In genomic region chr2:36965751-36966369, GRCh38 we compare ENCODE assay signal across 8 cellular contexts. TPM values are rescaled to one million over a fixed set of nuclear protein-coding genes. Genes with fewer than 3 reads are reported as not detected.
DNase-seq lines count a peak whose midpoint lies in the region; ATAC-seq and TF ChIP-seq lines count a peak whose summit lies in the region.

No MANE protein-coding gene starts in this region.

- TF ChIP-seq EP300 in upper lobe of left lung (IDR thresholded peaks at IDR 0.05), result no peak

- H3K36me3 ChIP-seq in neuron (ENCODE audit: insufficient read depth, low read length) (no peaks in the 10 kb centered on the region), upper lobe of left lung (no peaks in the 10 kb centered on the region)

- H3K27ac ChIP-seq in upper lobe of left lung, result peak overlapping the region; percentile 83 to 98 (median 92)

- TF ChIP-seq POLR2A in upper lobe of left lung (IDR thresholded peaks at IDR 0.05), result no peak

- peaks cover 19% of the 10 kb centered on the region for H3K4me1 ChIP-seq in neuron (ENCODE audit: insufficient read depth, low read length)
- H3K4me1 ChIP-seq in upper lobe of left lung, result peaks cover 23 to 37% (median 31%) of the 10 kb centered on the region in 4 donors

- H3K27ac Mint-ChIP-seq in activated T-cell treated with anti-CD3 and anti-CD28 coated beads, Interleukin-2, amount 50 U/mL, for 24 hours, result peak overlapping the region; percentile 93

- WGBS in upper lobe of left lung, 2 donors, result 0 to 1% methylated on average over 32 to 39 of the region's 42 CpGs

- peak; percentile 34 for ATAC-seq in HG02840 (IDR thresholded peaks at IDR 0.05; ENCODE audit: low FRiP score, unreplicated experiment)
- peak; percentile 41 to 49 for ATAC-seq in upper lobe of left lung (ENCODE audit: low FRiP score in 2 of 2)

- peak overlapping the region; percentile 88 for H2AFZ ChIP-seq in neuron (ENCODE audit: low read depth, low read length)

- TF ChIP-seq CTCF in fibroblast of mammary gland (conservative IDR thresholded peaks at IDR 0.05; ENCODE audit: control insufficient read depth, insufficient read depth, low read depth, low read length) (no peak), upper lobe of left lung (IDR thresholded peaks at IDR 0.05) (no peak)

- H3K27me3 ChIP-seq in neuron (ENCODE audit: insufficient read depth, low read length) (no peaks in the 10 kb centered on the region), upper lobe of left lung (no peaks in the 10 kb centered on the region)

- H3K27me3 Mint-ChIP-seq in activated T-cell treated with anti-CD3 and anti-CD28 coated beads, Interleukin-2, amount 50 U/mL, for 24 hours, result no peaks in the 10 kb centered on the region

- H3K36me3 Mint-ChIP-seq in activated T-cell treated with anti-CD3 and anti-CD28 coated beads, Interleukin-2, amount 50 U/mL, for 24 hours (ENCODE audit: low read depth), result peaks cover 12% of the 10 kb centered on the region

- H3K4me3 ChIP-seq in fibroblast of mammary gland (ENCODE audit: control insufficient read depth, low read depth, low read length) (peak overlapping the region; percentile 91), neuron (ENCODE audit: low read length) (peak overlapping the region; percentile 83), upper lobe of left lung (peak overlapping the region; percentile 79 to 100 (median 96))

- H3K9me3 ChIP-seq in neuron (ENCODE audit: low read length), result no peaks in the 10 kb centered on the region
- H3K9me3 ChIP-seq in upper lobe of left lung, result no peaks in the 10 kb centered on the region

- DNase-seq in NCI-H2081 (lab: John Stamatoyannopoulos, UW) (peak; percentile 58 to 67), NCI-H2081 treated with DMSO at 0.1 percent for 48 hours (lab: John Stamatoyannopoulos, UW) (no peak), NCI-H2227 (lab: John Stamatoyannopoulos, UW; ENCODE audit: unreplicated experiment) (peak; percentile 69), fibroblast of mammary gland (ENCODE audit: low read depth) (peak; percentile 8), upper lobe of left lung (peak in 1 of 2 donors; percentile 59)
- peak; percentile 61 for DNase-seq in activated T-cell treated with anti-CD3 and anti-CD28 coated beads, Interleukin-2, amount 50 U/mL, for 24 hours

- H3K4me1 Mint-ChIP-seq in activated T-cell treated with anti-CD3 and anti-CD28 coated beads, Interleukin-2, amount 50 U/mL, for 24 hours (ENCODE audit: low read depth), result peaks cover 53% of the 10 kb centered on the region

- H3K9me3 Mint-ChIP-seq in activated T-cell treated with anti-CD3 and anti-CD28 coated beads, Interleukin-2, amount 50 U/mL, for 24 hours, result no peaks in the 10 kb centered on the region

- H3K4me3 Mint-ChIP-seq in activated T-cell treated with anti-CD3 and anti-CD28 coated beads, Interleukin-2, amount 50 U/mL, for 24 hours, result peak overlapping the region; percentile 94

RNA-seq across cellular contexts. Expression of gene STRN, which starts 0.5 kb away (rescaled TPM):
- 10 to 100 TPM; 14.0 to 36.4 (median 21.7) TPM for total RNA-seq in upper lobe of left lung
